8 cellular contexts compared by ENCODE assay signal in genomic region chr6:37489697-37490336, GRCh38. TPM values are rescaled to one million over a fixed set of nuclear protein-coding genes. Genes with fewer than 3 reads are reported as not detected.
DNase-seq lines count a peak whose midpoint lies in the region; ATAC-seq and TF ChIP-seq lines count a peak whose summit lies in the region.

No MANE protein-coding gene starts in this region.

- H3K4me3 Mint-ChIP-seq in WTC11 = no peak overlapping the region
- H3K4me3 Mint-ChIP-seq in glutamatergic neuron (ENCODE audit: unreplicated experiment) = peak overlapping the region; percentile 82

- no peak overlapping the region for H3K27ac ChIP-seq in 22Rv1

- ATAC-seq in WTC11 = peak; percentile 16

- peak; percentile 15; the same call in 1 of the 2 replicates for TF ChIP-seq CTCF in 22Rv1 (IDR thresholded peaks at IDR 0.05)
- peak; percentile 14 for TF ChIP-seq CTCF in GM12865 (IDR thresholded peaks at IDR 0.05; ENCODE audit: insufficient read depth, low read depth, low read length, missing control alignments)
- TF ChIP-seq CTCF in WTC11 (IDR thresholded peaks at IDR 0.05) = no peak
- TF ChIP-seq CTCF in glutamatergic neuron (IDR thresholded peaks at IDR 0.05; ENCODE audit: partially characterized antibody, unreplicated experiment) = no peak

- peaks cover 3% of the 10 kb centered on the region; the same call in 1 of the 2 replicates for H3K36me3 Mint-ChIP-seq in WTC11
- H3K36me3 Mint-ChIP-seq in glutamatergic neuron (ENCODE audit: unreplicated experiment) = no peaks in the 10 kb centered on the region

- H3K27me3 Mint-ChIP-seq in WTC11 (ENCODE audit: low read depth) (no peaks in the 10 kb centered on the region), glutamatergic neuron (ENCODE audit: unreplicated experiment) (peaks cover 7% of the 10 kb centered on the region)

- DNase-seq in GM12865 (ENCODE audit: low read depth) = peak; percentile 47
- DNase-seq in WTC11 (ENCODE audit: low spot score) = no peak
- DNase-seq in glutamatergic neuron = no peak
- DNase-seq in NCI-H526 (lab: John Stamatoyannopoulos, UW) = no peak
- no peak for DNase-seq in MV-4-11 (lab: John Stamatoyannopoulos, UW)
- no peak for DNase-seq in NOMO-1 treated with DMSO at 0.1 percent for 48 hours (lab: John Stamatoyannopoulos, UW; ENCODE audit: unreplicated experiment)
- no peak for DNase-seq in ACHN

- H3K27ac Mint-ChIP-seq in WTC11 (no peak overlapping the region; the same call in 1 of the 2 replicates), glutamatergic neuron (ENCODE audit: unreplicated experiment) (peak overlapping the region; percentile 75)

- H3K9me3 Mint-ChIP-seq in WTC11 (no peaks in the 10 kb centered on the region), glutamatergic neuron (ENCODE audit: unreplicated experiment) (peaks cover 9% of the 10 kb centered on the region)

- H3K4me1 Mint-ChIP-seq in WTC11 = peaks cover 45% of the 10 kb centered on the region
- peaks cover 68% of the 10 kb centered on the region for H3K4me1 Mint-ChIP-seq in glutamatergic neuron (ENCODE audit: low read depth, unreplicated experiment)

- H3K4me3 ChIP-seq in GM12865 (ENCODE audit: low read depth, low read length) = no peak overlapping the region

- CTCF ChIA-PET in WTC11 (lab: Charles Lee) = interaction anchor here (0.7 to 3.0 kb wide), 3 partner anchors 47 to 76 kb away, joined by 3 to 16 read pairs (median 12); no protein-coding TSS in a partner anchor

- in situ Hi-C loops in ACHN (cut with HindIII; ENCODE audit: low pct_ligation_motif_present, low pct_unique_long_range_greater_than_20kb, low sequenced_read_pairs) = no loop called here

- POLR2A ChIA-PET in WTC11 (lab: Charles Lee) = no interaction called here

TF ChIP-seq in WTC11, 78 proteins besides CTCF, POLR2A, EP300 and RAD21:
- TF ChIP-seq E2F5 (CRISPR knock-in tag; IDR thresholded peaks at IDR 0.05) = no peak
- TF ChIP-seq MYBL2 (CRISPR knock-in tag; IDR thresholded peaks at IDR 0.05) = no peak
- TF ChIP-seq, protein P1, sequence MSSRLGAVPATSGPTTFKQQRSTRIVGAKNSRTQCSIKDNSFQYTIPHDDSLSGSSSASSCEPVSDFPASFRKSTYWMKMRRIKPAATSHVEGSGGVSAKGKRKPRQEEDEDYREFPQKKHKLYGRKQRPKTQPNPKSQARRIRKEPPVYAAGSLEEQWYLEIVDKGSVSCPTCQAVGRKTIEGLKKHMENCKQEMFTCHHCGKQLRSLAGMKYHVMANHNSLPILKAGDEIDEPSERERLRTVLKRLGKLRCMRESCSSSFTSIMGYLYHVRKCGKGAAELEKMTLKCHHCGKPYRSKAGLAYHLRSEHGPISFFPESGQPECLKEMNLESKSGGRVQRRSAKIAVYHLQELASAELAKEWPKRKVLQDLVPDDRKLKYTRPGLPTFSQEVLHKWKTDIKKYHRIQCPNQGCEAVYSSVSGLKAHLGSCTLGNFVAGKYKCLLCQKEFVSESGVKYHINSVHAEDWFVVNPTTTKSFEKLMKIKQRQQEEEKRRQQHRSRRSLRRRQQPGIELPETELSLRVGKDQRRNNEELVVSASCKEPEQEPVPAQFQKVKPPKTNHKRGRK (CRISPR knock-in tag; IDR thresholded peaks at IDR 0.05; ENCODE audit: borderline replicate concordance) = no peak
- TF ChIP-seq ZNF671 (CRISPR knock-in tag; IDR thresholded peaks at IDR 0.05) = no peak
- TF ChIP-seq, protein P2, sequence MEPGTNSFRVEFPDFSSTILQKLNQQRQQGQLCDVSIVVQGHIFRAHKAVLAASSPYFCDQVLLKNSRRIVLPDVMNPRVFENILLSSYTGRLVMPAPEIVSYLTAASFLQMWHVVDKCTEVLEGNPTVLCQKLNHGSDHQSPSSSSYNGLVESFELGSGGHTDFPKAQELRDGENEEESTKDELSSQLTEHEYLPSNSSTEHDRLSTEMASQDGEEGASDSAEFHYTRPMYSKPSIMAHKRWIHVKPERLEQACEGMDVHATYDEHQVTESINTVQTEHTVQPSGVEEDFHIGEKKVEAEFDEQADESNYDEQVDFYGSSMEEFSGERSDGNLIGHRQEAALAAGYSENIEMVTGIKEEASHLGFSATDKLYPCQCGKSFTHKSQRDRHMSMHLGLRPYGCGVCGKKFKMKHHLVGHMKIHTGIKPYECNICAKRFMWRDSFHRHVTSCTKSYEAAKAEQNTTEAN (CRISPR knock-in tag; IDR thresholded peaks at IDR 0.05) = no peak
- TF ChIP-seq TEAD4 (CRISPR knock-in tag; IDR thresholded peaks at IDR 0.05) = no peak
- TF ChIP-seq ESRRA (CRISPR knock-in tag; IDR thresholded peaks at IDR 0.05; ENCODE audit: borderline replicate concordance) = no peak
- TF ChIP-seq HMGA2 (CRISPR knock-in tag; IDR thresholded peaks at IDR 0.05) = no peak
- TF ChIP-seq NFATC4 (CRISPR knock-in tag; IDR thresholded peaks at IDR 0.05) = no peak
- TF ChIP-seq ZNF138 (CRISPR knock-in tag; conservative IDR thresholded peaks at IDR 0.05) = no peak
- TF ChIP-seq, protein P3, sequence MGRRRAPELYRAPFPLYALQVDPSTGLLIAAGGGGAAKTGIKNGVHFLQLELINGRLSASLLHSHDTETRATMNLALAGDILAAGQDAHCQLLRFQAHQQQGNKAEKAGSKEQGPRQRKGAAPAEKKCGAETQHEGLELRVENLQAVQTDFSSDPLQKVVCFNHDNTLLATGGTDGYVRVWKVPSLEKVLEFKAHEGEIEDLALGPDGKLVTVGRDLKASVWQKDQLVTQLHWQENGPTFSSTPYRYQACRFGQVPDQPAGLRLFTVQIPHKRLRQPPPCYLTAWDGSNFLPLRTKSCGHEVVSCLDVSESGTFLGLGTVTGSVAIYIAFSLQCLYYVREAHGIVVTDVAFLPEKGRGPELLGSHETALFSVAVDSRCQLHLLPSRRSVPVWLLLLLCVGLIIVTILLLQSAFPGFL (CRISPR knock-in tag; IDR thresholded peaks at IDR 0.05; ENCODE audit: borderline replicate concordance) = no peak
- no peak for TF ChIP-seq TCF7 (CRISPR knock-in tag; IDR thresholded peaks at IDR 0.05; ENCODE audit: low read depth)
TF ChIP-seq in WTC11: peak in this region for 0.

RNA-seq across cellular contexts. Expression of gene CCDC167, which starts 9.9 kb away (rescaled TPM):
- 19.1 to 21.6 TPM (median 19.9 TPM) in 3 replicates for total RNA-seq in WTC11 (2021)
- total RNA-seq in glutamatergic neuron (ENCODE audit: unreplicated experiment) = 58.4 TPM

RNA-seq across cellular contexts. Expression of gene CMTR1, which starts 56.8 kb away (rescaled TPM):
- total RNA-seq in WTC11 (2021) (33.3 to 38.6 TPM (median 35.8 TPM) in 3 replicates), glutamatergic neuron (ENCODE audit: unreplicated experiment) (61.6 TPM)

Comparison
In these comparisons a context has a peak if more than half of its experiments do, and no peak if none do; other contexts are left out.
1. CTCF ChIP-seq: peak in 22Rv1 (single experiment) and GM12865 (single experiment); none in WTC11 (single experiment) and glutamatergic neuron (single experiment).